Comparison of ENCODE assay signal across 12 cellular contexts in genomic region chr11:70510106-70510505, GRCh38.
DNase-seq lines count a peak whose midpoint lies in the region; ATAC-seq, FAIRE-seq and TF ChIP-seq lines count a peak whose summit lies in the region.
"Had no signal": no experiment of that assay in that cellular context is flagged by ENCODE, and none has a peak within 500 bp of the region (broad histone marks: within the 10 kb centered on the region; RNA-seq: fewer than 3 reads in every experiment).

No MANE protein-coding gene starts in this region.

- no peak overlapping the region for H3K56ac ChIP-seq in H9 (ENCODE audit: insufficient read length, low read depth, low read length)

- peaks cover 9% of the 10 kb centered on the region; the same call in 1 of the 2 replicates for H3K27me3 Mint-ChIP-seq in H9 (ENCODE audit: low read depth)

- no peaks in the 10 kb centered on the region for H3K79me1 ChIP-seq in H9 (ENCODE audit: insufficient read depth, low read depth, low read length, poor library complexity, severe bottlenecking)

- H4K20me1 ChIP-seq in H9 (ENCODE audit: control insufficient read depth, insufficient read depth, insufficient read length): no peaks in the 10 kb centered on the region
- H4K20me1 ChIP-seq: BLaER1 had no signal

- no peak overlapping the region for H3K27ac ChIP-seq in right atrium auricular region
- no peak overlapping the region for H3K27ac ChIP-seq in H9 (ENCODE audit: insufficient read length, low read depth, low read length)
- H3K27ac ChIP-seq in kidney (ENCODE audit: low read depth in 2 of 2, low read length in 2 of 2): no peak overlapping the region
- H3K27ac ChIP-seq: 22Rv1, BLaER1 had no signal

- no peak overlapping the region for H4K91ac ChIP-seq in H9 (ENCODE audit: insufficient read length, low read depth, low read length)

- H3T11ph ChIP-seq in H9 (ENCODE audit: low read length): no peak overlapping the region

- no peaks in the 10 kb centered on the region; the same call in 1 of the 2 replicates for H3K79me2 ChIP-seq in H9 (ENCODE audit: insufficient read depth, low read length)

- no peak overlapping the region for H3K27ac Mint-ChIP-seq in H9

- H2BK12ac ChIP-seq in H9 (ENCODE audit: insufficient read length, low read depth, low read length): no peak overlapping the region

- H3K4me3 Mint-ChIP-seq in H9: no peak overlapping the region

- H3K4me1 Mint-ChIP-seq in H9: peaks cover 11 to 15% of the 10 kb centered on the region in 2 experiments

- H4K8ac ChIP-seq in H9 (replicated peaks; ENCODE audit: insufficient read length, low read depth, low read length): no peak overlapping the region

- TF ChIP-seq CTCF in right atrium auricular region (IDR thresholded peaks at IDR 0.05) (no peak), H9 (conservative IDR thresholded peaks at IDR 0.05) (no peak), kidney (IDR thresholded peaks at IDR 0.05; ENCODE audit: borderline replicate concordance, extremely low read depth, insufficient read depth) (no peak)

- no peak overlapping the region for H2BK15ac ChIP-seq in H9 (ENCODE audit: low read depth, low read length)

- no peak overlapping the region for H3K4ac ChIP-seq in H9 (ENCODE audit: low read depth, low read length)

- no peak overlapping the region for H2BK5ac ChIP-seq in H9 (ENCODE audit: insufficient read length, low read length)

- H3K23ac ChIP-seq in H9 (ENCODE audit: insufficient read length, low read depth, low read length): no peak overlapping the region

- no peak overlapping the region for H2AK5ac ChIP-seq in H9 (ENCODE audit: insufficient read length, low read length)

- peaks cover 4 to 12% (median 7%) of the 10 kb centered on the region in 3 experiments; a peak in 5 of 7 replicates for H3K36me3 Mint-ChIP-seq in H9 (ENCODE audit: insufficient read depth in 1 of 3, low read depth in 3 of 3)

- H2AFZ ChIP-seq in H9 (ENCODE audit: low read length): no peak overlapping the region

- no peaks in the 10 kb centered on the region for H3K27me3 ChIP-seq in right atrium auricular region
- no peaks in the 10 kb centered on the region for H3K27me3 ChIP-seq in H9 (ENCODE audit: insufficient read depth, low read length)
- H3K27me3 ChIP-seq: BLaER1 had no signal

- no peak overlapping the region for H3K4me2 ChIP-seq in H9 (ENCODE audit: insufficient read depth, insufficient read length, low read length)
- H3K4me2 ChIP-seq: BLaER1 had no signal

- H3K23me2 ChIP-seq in H9 (ENCODE audit: insufficient read length, low read depth, low read length, poor library complexity, severe bottlenecking): no peaks in the 10 kb centered on the region

- WGBS in H9 (ENCODE audit: extremely low coverage, insufficient read length, low lambda C conversion rate): no CpG with 5 or more reads among the region's 4 CpGs

- H3K9me3 Mint-ChIP-seq in H9: peaks cover 12 to 21% of the 10 kb centered on the region in 2 experiments; a peak in 4 of 5 replicates

- H2BK20ac ChIP-seq in H9 (ENCODE audit: low read depth, low read length, poor library complexity, severe bottlenecking): no peak overlapping the region

- FAIRE-seq in kidney (lab: Jason Lieb, UNC): no peak

- DNase-seq in Right ventricle myocardium superior (peak; percentile 19), right atrium auricular region (ENCODE audit: low spot score) (no peak), H9 (no peak), kidney (peak; percentile 35), retina (peak; percentile 75), cerebellum (ENCODE audit: low spot score) (no peak), T-helper 1 cell (no peak), NCI-H345 (lab: John Stamatoyannopoulos, UW) (no peak)
- DNase-seq: DMS53 had no signal

- H2BK120ac ChIP-seq in H9 (ENCODE audit: low read depth, low read length, poor library complexity, severe bottlenecking): no peak overlapping the region

- H3K4me3 ChIP-seq in right atrium auricular region (no peak overlapping the region), kidney (ENCODE audit: low read length in 2 of 2) (no peak overlapping the region)
- H3K4me3 ChIP-seq: BLaER1 had no signal

- H3K4me1 ChIP-seq in right atrium auricular region (no peaks in the 10 kb centered on the region), H9 (ENCODE audit: insufficient read depth, low read length) (peaks cover 2% of the 10 kb centered on the region; the same call in 1 of the 2 replicates), kidney (ENCODE audit: control insufficient read depth in 1 of 2, insufficient read depth in 1 of 2, low read depth in 1 of 2, low read length in 2 of 2) (no peaks in the 10 kb centered on the region)

- ATAC-seq in Right ventricle myocardium superior (ENCODE audit: poor library complexity): no peak
- ATAC-seq: HCT116 had no signal

- intact Hi-C loops in Right ventricle myocardium superior (cut with DNase I): no loop called here
- intact Hi-C loops in kidney (cut with DNase I): no loop called here

- H3K9me3 ChIP-seq in right atrium auricular region (peaks cover 0 to 32% of the 10 kb centered on the region in 2 donors), H9 (ENCODE audit: control insufficient read depth, low read depth, low read length) (no peaks in the 10 kb centered on the region), kidney (ENCODE audit: control insufficient read depth in 1 of 2, low read length in 2 of 2) (peaks cover 0 to 9% of the 10 kb centered on the region in 2 donors)

- no peak overlapping the region for H4K5ac ChIP-seq in H9 (ENCODE audit: insufficient read length, low read depth, low read length)

- H3K14ac ChIP-seq in H9 (ENCODE audit: insufficient read depth, low read length): 0 out of 2 replicates have a peak overlapping the region, but pooled peaks have one; percentile 13

- no peak overlapping the region for H3K18ac ChIP-seq in H9 (ENCODE audit: insufficient read length, low read depth, low read length)

- H3K36me3 ChIP-seq in right atrium auricular region: no peaks in the 10 kb centered on the region
- H3K36me3 ChIP-seq in kidney (ENCODE audit: control insufficient read depth in 1 of 2, insufficient read depth in 2 of 2, low read length in 2 of 2): no peaks in the 10 kb centered on the region
- H3K36me3 ChIP-seq: BLaER1 had no signal

- H3K9ac ChIP-seq in H9 (ENCODE audit: extremely low read depth, insufficient read length, low read length): no peak overlapping the region
- no peak overlapping the region for H3K9ac ChIP-seq in kidney (ENCODE audit: low read length in 2 of 2)
- H3K9ac ChIP-seq: BLaER1 had no signal

Comparison
In these comparisons a context has a peak if more than half of its experiments do, and no peak if none do; other contexts are left out.
1. DNase-seq: peak in Right ventricle myocardium superior (single experiment), kidney (single experiment) and retina (single experiment); none in right atrium auricular region (single experiment), H9 (single experiment), cerebellum (single experiment), T-helper 1 cell (0 of 5) and NCI-H345 (single experiment).